26 cellular contexts compared by ENCODE assay signal in the genomic region with DNA sequence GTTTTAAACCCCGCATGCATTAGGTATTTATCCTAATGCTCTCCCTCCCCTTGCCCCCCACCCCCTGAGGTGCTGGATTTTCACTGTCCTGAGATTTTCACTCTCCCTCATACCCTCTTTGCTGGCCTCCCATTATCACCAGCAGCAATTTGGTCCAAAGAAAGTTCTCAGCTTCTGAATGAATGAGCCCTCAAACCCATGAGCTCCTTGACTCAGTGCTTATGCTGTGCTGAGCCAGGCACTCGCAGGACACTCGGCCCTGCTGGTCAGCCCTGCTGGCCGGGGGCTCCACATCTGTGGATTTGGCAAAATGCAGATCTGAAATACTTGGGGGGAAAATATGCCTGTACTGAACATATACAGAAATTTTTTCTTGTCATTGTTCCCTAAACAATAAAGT.
DNase-seq lines count a peak whose midpoint lies in the region; ATAC-seq and TF ChIP-seq lines count a peak whose summit lies in the region.
"Had no signal": no experiment of that assay in that cellular context is flagged by ENCODE, and none has a peak within 500 bp of the region (broad histone marks: within the 10 kb centered on the region; RNA-seq: fewer than 3 reads in every experiment).

No MANE protein-coding gene starts in this region.

- H3K36me3 Mint-ChIP-seq in activated CD4-positive, alpha-beta T cell treated with anti-CD3 and anti-CD28 coated beads, Interleukin-2, amount 10 ng/mL, durations not matched to agents 24 days and 14 days (ENCODE audit: low read depth) = no peaks in the 10 kb centered on the region
- H3K36me3 Mint-ChIP-seq: naive B cell; stimulated activated effector memory CD8-positive, alpha-beta T cell treated with anti-CD3 and anti-CD28 coated beads, Interleukin-12 subunit alpha, Interleukin-12 subunit beta, amount 100 ng/mL, for 72 hours had no signal

- no peaks in the 10 kb centered on the region; the same call in 1 of the 2 replicates for H3K4me1 ChIP-seq in BE2C

- no peak for TF ChIP-seq CTCF in BE2C (IDR thresholded peaks at IDR 0.05; ENCODE audit: low read depth, low read length)

- no peak overlapping the region for H3K27ac Mint-ChIP-seq in activated CD4-positive, alpha-beta T cell treated with anti-CD3 and anti-CD28 coated beads, Interleukin-2, amount 10 ng/mL, durations not matched to agents 24 days and 14 days
- H3K27ac Mint-ChIP-seq: activated B cell treated with CpG ODN at 0.5 μM for 24 hours; activated T-cell treated with anti-CD3 and anti-CD28 coated beads, Interleukin-2, amount 50 U/mL, for 24 hours; IgD-negative memory B cell; stimulated activated effector memory CD8-positive, alpha-beta T cell treated with anti-CD3 and anti-CD28 coated beads, Interleukin-12 subunit alpha, Interleukin-12 subunit beta, amount 100 ng/mL, for 72 hours had no signal

- H3K27me3 ChIP-seq in BE2C = no peaks in the 10 kb centered on the region

- H3K27me3 Mint-ChIP-seq in activated CD4-positive, alpha-beta T cell treated with anti-CD3 and anti-CD28 coated beads, Interleukin-2, amount 10 ng/mL, durations not matched to agents 24 days and 14 days = no peaks in the 10 kb centered on the region

- peak overlapping the region; percentile 98 for H3K27ac ChIP-seq in cingulate gyrus (ENCODE audit: low read depth, low read length)
- peak overlapping the region; percentile 99 for H3K27ac ChIP-seq in temporal lobe (ENCODE audit: low read depth, low read length)
- H3K27ac ChIP-seq: 22Rv1, SK-N-MC had no signal

- no peak for ATAC-seq in GM18907 (IDR thresholded peaks at IDR 0.05; ENCODE audit: unreplicated experiment)
- ATAC-seq: PC-3; stimulated activated effector memory CD8-positive, alpha-beta T cell treated with anti-CD3 and anti-CD28 coated beads, Interleukin-12 subunit alpha, Interleukin-12 subunit beta, amount 100 ng/mL, for 72 hours had no signal

- no peak overlapping the region for H3K4me3 Mint-ChIP-seq in activated CD4-positive, alpha-beta T cell treated with anti-CD3 and anti-CD28 coated beads, Interleukin-2, amount 10 ng/mL, durations not matched to agents 24 days and 14 days
- H3K4me3 Mint-ChIP-seq: activated T-cell treated with anti-CD3 and anti-CD28 coated beads, Interleukin-2, amount 50 U/mL, for 24 hours; IgD-negative memory B cell; stimulated activated effector memory CD8-positive, alpha-beta T cell treated with anti-CD3 and anti-CD28 coated beads, Interleukin-12 subunit alpha, Interleukin-12 subunit beta, amount 100 ng/mL, for 72 hours had no signal

- no peaks in the 10 kb centered on the region for H3K9me3 ChIP-seq in BE2C

- DNase-seq in activated CD4-positive, alpha-beta T cell treated with anti-CD3 and anti-CD28 coated beads, Interleukin-2, amount 10 ng/mL, durations not matched to agents 24 days and 14 days = peak; percentile 40
- DNase-seq in activated CD4-positive, alpha-beta T cell treated with anti-CD3 and anti-CD28 coated beads, Interleukin-2, amount 50 U/mL, for 1 hour = no peak
- DNase-seq in medulla oblongata (ENCODE audit: extremely low spot score) (peak; percentile 45), BE2C (no peak), HuH-7 (ENCODE audit: low spot score) (no peak)
- DNase-seq: activated B cell treated with CpG ODN at 0.5 μM for 24 hours; activated gamma-delta T cell treated with Interleukin-2 at 50 U/mL for 16 hours; activated T-cell treated with anti-CD3 and anti-CD28 coated beads, Interleukin-2, amount 50 U/mL, for 24 hours; Calu3; DMS79 treated with DMSO at 0.1 percent for 48 hours; HCEC 1CT; left ventricle myocardium superior; naive B cell; NCI-H1436; NCI-H2081; NCI-H2227 treated with DMSO at 0.1 percent for 48 hours; NK-92 treated with Interleukin-12 subunit alpha and Interleukin-12 subunit beta, amount 100 ng/mL, for 24 hours; PC-3; stimulated activated CD4-positive, alpha-beta T cell treated with anti-CD3 and anti-CD28 coated beads, Interleukin-15, amount 100 ng/mL, for 24 hours had no signal

- H3K36me3 ChIP-seq in BE2C = no peaks in the 10 kb centered on the region

- no peaks in the 10 kb centered on the region for H3K9me3 Mint-ChIP-seq in activated CD4-positive, alpha-beta T cell treated with anti-CD3 and anti-CD28 coated beads, Interleukin-2, amount 10 ng/mL, durations not matched to agents 24 days and 14 days
- H3K9me3 Mint-ChIP-seq: activated B cell treated with CpG ODN at 0.5 μM for 24 hours; activated T-cell treated with anti-CD3 and anti-CD28 coated beads, Interleukin-2, amount 50 U/mL, for 24 hours; IgD-negative memory B cell; stimulated activated effector memory CD8-positive, alpha-beta T cell treated with anti-CD3 and anti-CD28 coated beads, Interleukin-12 subunit alpha, Interleukin-12 subunit beta, amount 100 ng/mL, for 72 hours had no signal

- H3K4me3 ChIP-seq in BE2C (ENCODE audit: low read depth, low read length) = no peak overlapping the region
- H3K4me3 ChIP-seq: SK-N-MC had no signal

- H3K4me1 Mint-ChIP-seq in activated CD4-positive, alpha-beta T cell treated with anti-CD3 and anti-CD28 coated beads, Interleukin-2, amount 10 ng/mL, durations not matched to agents 24 days and 14 days = no peaks in the 10 kb centered on the region
- H3K4me1 Mint-ChIP-seq: stimulated activated effector memory CD8-positive, alpha-beta T cell treated with anti-CD3 and anti-CD28 coated beads, Interleukin-12 subunit alpha, Interleukin-12 subunit beta, amount 100 ng/mL, for 72 hours had no signal

- intact Hi-C loops in activated CD4-positive, alpha-beta T cell treated with anti-CD3 and anti-CD28 coated beads, Interleukin-2, amount 10 ng/mL, durations not matched to agents 24 days and 14 days (cut with micrococcal nuclease) = no loop called here

Comparison
In these comparisons a context has a peak if more than half of its experiments do, and no peak if none do; other contexts are left out.
1. DNase-seq: peak in activated CD4-positive, alpha-beta T cell treated with anti-CD3 and anti-CD28 coated beads, Interleukin-2, amount 10 ng/mL, durations not matched to agents 24 days and 14 days (single experiment) and medulla oblongata (single experiment); none in activated CD4-positive, alpha-beta T cell treated with anti-CD3 and anti-CD28 coated beads, Interleukin-2, amount 50 U/mL, for 1 hour (single experiment), BE2C (single experiment) and HuH-7 (single experiment).